In the genomic region with DNA sequence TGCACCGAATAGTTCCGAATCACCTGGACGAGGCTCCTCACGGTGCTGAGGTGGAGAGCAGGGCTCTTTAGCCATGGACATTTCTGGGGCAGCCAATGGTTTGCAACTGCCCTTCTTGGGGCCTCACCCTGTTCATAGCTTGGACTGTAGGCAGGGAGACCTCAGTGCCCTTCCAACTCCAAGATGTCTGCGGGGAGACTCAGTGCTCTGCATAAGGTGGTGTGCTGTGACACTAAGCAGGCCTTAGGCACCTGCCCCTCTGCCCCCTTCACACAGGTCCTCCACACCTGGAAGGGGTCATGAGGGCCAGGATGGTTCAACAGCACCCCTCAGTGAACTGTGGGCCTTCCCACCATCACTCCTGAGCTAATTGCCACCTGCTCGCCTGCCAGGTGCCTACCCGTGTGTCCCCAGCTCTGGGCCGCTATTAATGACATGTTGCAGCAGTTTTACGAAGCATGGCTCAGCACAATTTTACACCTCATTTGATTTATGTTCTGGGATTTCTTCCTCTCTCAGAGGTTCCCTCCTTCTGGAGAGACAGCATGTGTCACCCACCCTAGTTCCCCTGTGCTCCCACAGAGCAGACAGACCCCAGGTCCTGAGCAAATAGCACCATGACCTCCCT, we compare ENCODE assay signal across 16 cellular contexts.
DNase-seq lines count a peak whose midpoint lies in the region; ATAC-seq, FAIRE-seq and TF ChIP-seq lines count a peak whose summit lies in the region.
"Had no signal": no experiment of that assay in that cellular context is flagged by ENCODE, and none has a peak within 500 bp of the region (broad histone marks: within the 10 kb centered on the region; RNA-seq: fewer than 3 reads in every experiment).

No MANE protein-coding gene starts in this region.

- H3K4me1 ChIP-seq in K562 (replicated peaks in 1 of 2; ENCODE audit: control insufficient read depth in 2 of 2, insufficient read depth in 2 of 2, low read length in 2 of 2), result peaks cover 0 to 5% of the 10 kb centered on the region in 2 experiments; a peak in 2 of 5 replicates

- 62% methylated on average over 8 of the region's 9 CpGs for WGBS in K562 (ENCODE audit: insufficient coverage, low coverage, missing lambda C conversion rate)

- no peak overlapping the region for H3K27ac ChIP-seq in K562 (ENCODE audit: extremely low read depth, low read depth, low read length)
- H3K27ac ChIP-seq: BLaER1, HL-60 had no signal

- no peak for TF ChIP-seq RAD21 in K562 (CRISPR knock-in tag; conservative IDR thresholded peaks at IDR 0.05 in 1 of 2, IDR thresholded peaks at IDR 0.05 in 1 of 2)

- DNase-seq in NCI-H2171 treated with DMSO at 0.1 percent for 48 hours (lab: John Stamatoyannopoulos, UW) (peak; percentile 54), NCI-H2171 (lab: John Stamatoyannopoulos, UW) (no peak), K562 (ENCODE audit: extremely low read depth in 1 of 4, low spot score in 3 of 4) (no peak), left lobe of liver (ENCODE audit: low spot score) (peak; percentile 30), NCI-H187 treated with DMSO at 0.1 percent for 48 hours (lab: John Stamatoyannopoulos, UW) (no peak), NCI-H1105 treated with DMSO at 0.1 percent for 48 hours (lab: John Stamatoyannopoulos, UW) (no peak)
- DNase-seq: 8988T; CD4-positive, CD25-positive, alpha-beta regulatory T cell; DMS53; KBM-7 had no signal

- H3K36me3 ChIP-seq in K562 (ENCODE audit: control insufficient read depth, insufficient read depth, low read length), result no peaks in the 10 kb centered on the region
- H3K36me3 ChIP-seq: BLaER1 had no signal

- ATAC-seq in K562 (no peak), left lobe of liver (no peak), GM18519 (IDR thresholded peaks at IDR 0.05; ENCODE audit: low FRiP score, unreplicated experiment) (no peak)
- ATAC-seq: HCT116 had no signal

- H3K9me1 ChIP-seq in K562 (ENCODE audit: control insufficient read depth, insufficient read depth, low read length), result no peaks in the 10 kb centered on the region

- 0 out of 4 replicates have a peak overlapping the region, but pooled peaks of 1 of the 2 experiments have one; percentile 14 for H3K9ac ChIP-seq in K562 (ENCODE audit: insufficient read depth in 1 of 2, low read depth in 2 of 2, low read length in 2 of 2)
- H3K9ac ChIP-seq: BLaER1 had no signal

- no peak for TF ChIP-seq CTCF in K562 (IDR thresholded peaks at IDR 0.05 in 2 of 3, conservative IDR thresholded peaks at IDR 0.05 in 1 of 3; ENCODE audit: insufficient read depth in 2 of 3, low read depth in 1 of 3, low read length in 3 of 3)

- TF ChIP-seq POLR2A in K562 (conservative IDR thresholded peaks at IDR 0.05), result no peak

- no peaks in the 10 kb centered on the region for H3K79me2 ChIP-seq in K562 (ENCODE audit: control insufficient read depth, insufficient read depth, low read length)

- POLR2A ChIA-PET in K562 (lab: Yijun Ruan, JAX), result interaction anchor here (1.0 to 1.7 kb wide), 4 partner anchors 12 to 100 kb away, joined by 3 to 5 read pairs (median 3); no protein-coding TSS in a partner anchor

- no peak overlapping the region for H2AFZ ChIP-seq in K562 (ENCODE audit: low read depth, low read length)

- FAIRE-seq in K562 (lab: Jason Lieb, UNC), result no peak
- FAIRE-seq: GM19239, H1 had no signal

- H3K27me3 ChIP-seq in K562 (ENCODE audit: control insufficient read depth in 2 of 2, insufficient read depth in 2 of 2, low read length in 2 of 2), result peaks cover 0 to 2% of the 10 kb centered on the region in 2 experiments; a peak in 1 of 5 replicates
- H3K27me3 ChIP-seq: BLaER1 had no signal

- no peak for TF ChIP-seq EP300 in K562 (IDR thresholded peaks at IDR 0.05; ENCODE audit: low read length)

- no TSS peak for BruUV-seq in K562 (replicated peaks; lab: Mats Ljungman, UMichigan)

- CTCF ChIA-PET in K562 (lab: Yijun Ruan, JAX; ENCODE audit: low intra/inter-chr PET ratio), result no interaction called here

- intact Hi-C loops in K562 (cut with micrococcal nuclease), result no loop called here

- no peaks in the 10 kb centered on the region for H4K20me1 ChIP-seq in K562 (replicated peaks; ENCODE audit: control insufficient read depth, insufficient read depth, low read length)
- H4K20me1 ChIP-seq: BLaER1 had no signal

- H3K9me3 ChIP-seq in K562 (replicated peaks; ENCODE audit: control insufficient read depth, insufficient read depth, low read depth, low read length), result no peaks in the 10 kb centered on the region
- H3K9me3 ChIP-seq: BLaER1 had no signal

- in situ Hi-C loops in K562 (cut with MboI), result no loop called here

- no peak overlapping the region for H3K4me2 ChIP-seq in K562 (ENCODE audit: insufficient read depth, low read length)
- H3K4me2 ChIP-seq: BLaER1 had no signal

- H3K4me3 ChIP-seq in K562, result no peak overlapping the region
- H3K4me3 ChIP-seq: BLaER1 had no signal

TF ChIP-seq in K562, 482 proteins besides CTCF, POLR2A, EP300 and RAD21:
- TF ChIP-seq, protein P1, sequence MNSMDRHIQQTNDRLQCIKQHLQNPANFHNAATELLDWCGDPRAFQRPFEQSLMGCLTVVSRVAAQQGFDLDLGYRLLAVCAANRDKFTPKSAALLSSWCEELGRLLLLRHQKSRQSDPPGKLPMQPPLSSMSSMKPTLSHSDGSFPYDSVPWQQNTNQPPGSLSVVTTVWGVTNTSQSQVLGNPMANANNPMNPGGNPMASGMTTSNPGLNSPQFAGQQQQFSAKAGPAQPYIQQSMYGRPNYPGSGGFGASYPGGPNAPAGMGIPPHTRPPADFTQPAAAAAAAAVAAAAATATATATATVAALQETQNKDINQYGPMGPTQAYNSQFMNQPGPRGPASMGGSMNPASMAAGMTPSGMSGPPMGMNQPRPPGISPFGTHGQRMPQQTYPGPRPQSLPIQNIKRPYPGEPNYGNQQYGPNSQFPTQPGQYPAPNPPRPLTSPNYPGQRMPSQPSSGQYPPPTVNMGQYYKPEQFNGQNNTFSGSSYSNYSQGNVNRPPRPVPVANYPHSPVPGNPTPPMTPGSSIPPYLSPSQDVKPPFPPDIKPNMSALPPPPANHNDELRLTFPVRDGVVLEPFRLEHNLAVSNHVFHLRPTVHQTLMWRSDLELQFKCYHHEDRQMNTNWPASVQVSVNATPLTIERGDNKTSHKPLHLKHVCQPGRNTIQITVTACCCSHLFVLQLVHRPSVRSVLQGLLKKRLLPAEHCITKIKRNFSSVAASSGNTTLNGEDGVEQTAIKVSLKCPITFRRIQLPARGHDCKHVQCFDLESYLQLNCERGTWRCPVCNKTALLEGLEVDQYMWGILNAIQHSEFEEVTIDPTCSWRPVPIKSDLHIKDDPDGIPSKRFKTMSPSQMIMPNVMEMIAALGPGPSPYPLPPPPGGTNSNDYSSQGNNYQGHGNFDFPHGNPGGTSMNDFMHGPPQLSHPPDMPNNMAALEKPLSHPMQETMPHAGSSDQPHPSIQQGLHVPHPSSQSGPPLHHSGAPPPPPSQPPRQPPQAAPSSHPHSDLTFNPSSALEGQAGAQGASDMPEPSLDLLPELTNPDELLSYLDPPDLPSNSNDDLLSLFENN (IDR thresholded peaks at IDR 0.05; ENCODE audit: low read depth in 2 of 2, low read length in 2 of 2), result no peak
- TF ChIP-seq ZNF253 (CRISPR knock-in tag; conservative IDR thresholded peaks at IDR 0.05), result no peak
- TF ChIP-seq, protein P2, sequence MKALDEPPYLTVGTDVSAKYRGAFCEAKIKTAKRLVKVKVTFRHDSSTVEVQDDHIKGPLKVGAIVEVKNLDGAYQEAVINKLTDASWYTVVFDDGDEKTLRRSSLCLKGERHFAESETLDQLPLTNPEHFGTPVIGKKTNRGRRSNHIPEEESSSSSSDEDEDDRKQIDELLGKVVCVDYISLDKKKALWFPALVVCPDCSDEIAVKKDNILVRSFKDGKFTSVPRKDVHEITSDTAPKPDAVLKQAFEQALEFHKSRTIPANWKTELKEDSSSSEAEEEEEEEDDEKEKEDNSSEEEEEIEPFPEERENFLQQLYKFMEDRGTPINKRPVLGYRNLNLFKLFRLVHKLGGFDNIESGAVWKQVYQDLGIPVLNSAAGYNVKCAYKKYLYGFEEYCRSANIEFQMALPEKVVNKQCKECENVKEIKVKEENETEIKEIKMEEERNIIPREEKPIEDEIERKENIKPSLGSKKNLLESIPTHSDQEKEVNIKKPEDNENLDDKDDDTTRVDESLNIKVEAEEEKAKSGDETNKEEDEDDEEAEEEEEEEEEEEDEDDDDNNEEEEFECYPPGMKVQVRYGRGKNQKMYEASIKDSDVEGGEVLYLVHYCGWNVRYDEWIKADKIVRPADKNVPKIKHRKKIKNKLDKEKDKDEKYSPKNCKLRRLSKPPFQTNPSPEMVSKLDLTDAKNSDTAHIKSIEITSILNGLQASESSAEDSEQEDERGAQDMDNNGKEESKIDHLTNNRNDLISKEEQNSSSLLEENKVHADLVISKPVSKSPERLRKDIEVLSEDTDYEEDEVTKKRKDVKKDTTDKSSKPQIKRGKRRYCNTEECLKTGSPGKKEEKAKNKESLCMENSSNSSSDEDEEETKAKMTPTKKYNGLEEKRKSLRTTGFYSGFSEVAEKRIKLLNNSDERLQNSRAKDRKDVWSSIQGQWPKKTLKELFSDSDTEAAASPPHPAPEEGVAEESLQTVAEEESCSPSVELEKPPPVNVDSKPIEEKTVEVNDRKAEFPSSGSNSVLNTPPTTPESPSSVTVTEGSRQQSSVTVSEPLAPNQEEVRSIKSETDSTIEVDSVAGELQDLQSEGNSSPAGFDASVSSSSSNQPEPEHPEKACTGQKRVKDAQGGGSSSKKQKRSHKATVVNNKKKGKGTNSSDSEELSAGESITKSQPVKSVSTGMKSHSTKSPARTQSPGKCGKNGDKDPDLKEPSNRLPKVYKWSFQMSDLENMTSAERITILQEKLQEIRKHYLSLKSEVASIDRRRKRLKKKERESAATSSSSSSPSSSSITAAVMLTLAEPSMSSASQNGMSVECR (CRISPR knock-in tag; IDR thresholded peaks at IDR 0.05), result no peak
- TF ChIP-seq HDGF (IDR thresholded peaks at IDR 0.05), result no peak
- TF ChIP-seq MEIS2 (IDR thresholded peaks at IDR 0.05; ENCODE audit: partially characterized antibody), result peak; percentile 20
- TF ChIP-seq KAT8 (IDR thresholded peaks at IDR 0.05; ENCODE audit: low read depth), result no peak
- TF ChIP-seq ZNF316 (IDR thresholded peaks at IDR 0.05), result 0 out of 2 replicates have a peak, but pooled peaks have one; percentile 3
- TF ChIP-seq ATF7 (IDR thresholded peaks at IDR 0.05), result 0 out of 2 replicates have a peak, but pooled peaks have one; percentile 2
- no peak for TF ChIP-seq BRD9 (IDR thresholded peaks at IDR 0.05; ENCODE audit: low read depth, partially characterized antibody)
TF ChIP-seq in K562: peak in this region for 3.

Comparison
In these comparisons a context has a peak if more than half of its experiments do, and no peak if none do; other contexts are left out.
1. DNase-seq: peak in NCI-H2171 treated with DMSO at 0.1 percent for 48 hours (single experiment) and left lobe of liver (single experiment); none in NCI-H2171 (single experiment), K562 (0 of 4), NCI-H187 treated with DMSO at 0.1 percent for 48 hours (single experiment) and NCI-H1105 treated with DMSO at 0.1 percent for 48 hours (single experiment).